ENCODE assay signal across 10 cellular contexts in genomic region chr7:116231543-116232401, GRCh38. TPM values are rescaled to one million over a fixed set of nuclear protein-coding genes. Genes with fewer than 3 reads are reported as not detected.
A peak's percentile ranks its signal among the peaks of the same experiment; 100 is the strongest.
DNase-seq lines count a peak whose midpoint lies in the region; ATAC-seq, FAIRE-seq and TF ChIP-seq lines count a peak whose summit lies in the region.
"Had no signal": no experiment of that assay in that cellular context is flagged by ENCODE, and none has a peak within 500 bp of the region (broad histone marks: within the 10 kb centered on the region; RNA-seq: fewer than 3 reads in every experiment).

No MANE protein-coding gene starts in this region.

- no peak for TF ChIP-seq POLR2A in NB4 (IDR thresholded peaks at IDR 0.05; ENCODE audit: extremely low read depth, insufficient read length)

- 73 to 74% methylated on average over 3 of the region's 3 CpGs for WGBS in pancreas, 2 donors

- FAIRE-seq in pancreas (lab: Jason Lieb, UNC), result no peak

- H3K36me3 ChIP-seq in pancreas, result no peaks in the 10 kb centered on the region

- no peaks in the 10 kb centered on the region for H3K9me3 Mint-ChIP-seq in endothelial cell (ENCODE audit: unreplicated experiment)

- intact Hi-C loops in pancreas (cut with DNase I), result no loop called here

- H3K27ac Mint-ChIP-seq in endothelial cell (ENCODE audit: unreplicated experiment), result peak overlapping the region; percentile 9

- H3K27me3 Mint-ChIP-seq in endothelial cell (ENCODE audit: unreplicated experiment), result no peaks in the 10 kb centered on the region

- no peaks in the 10 kb centered on the region for H3K36me3 Mint-ChIP-seq in endothelial cell (ENCODE audit: low read depth, unreplicated experiment)

- TF ChIP-seq CTCF in NB4 (IDR thresholded peaks at IDR 0.05; ENCODE audit: low read depth, low read length) (no peak), endothelial cell (IDR thresholded peaks at IDR 0.05; ENCODE audit: unreplicated experiment) (no peak), pancreas (IDR thresholded peaks at IDR 0.05) (no peak)

- H3K4me1 ChIP-seq in pancreas, result peaks cover 20 to 46% (median 21%) of the 10 kb centered on the region in 3 donors

- ATAC-seq in pancreas (peak; percentile 59 to 72 (median 69)), HG02571 (IDR thresholded peaks at IDR 0.05; ENCODE audit: unreplicated experiment) (no peak), GM21619 (IDR thresholded peaks at IDR 0.05; ENCODE audit: unreplicated experiment) (no peak)

- peaks cover 15% of the 10 kb centered on the region for H3K4me1 Mint-ChIP-seq in endothelial cell (ENCODE audit: unreplicated experiment)

- DNase-seq in Caki2 (ENCODE audit: low read depth), result peak; percentile 31
- DNase-seq in NB4 (ENCODE audit: low read depth), result peak; percentile 31
- no peak for DNase-seq in endothelial cell (ENCODE audit: low spot score)
- no peak for DNase-seq in pancreas
- DNase-seq in AML-193 (lab: John Stamatoyannopoulos, UW), result no peak
- no peak for DNase-seq in SHP77 treated with DMSO at 0.1 percent for 48 hours (lab: John Stamatoyannopoulos, UW)
- DNase-seq: effector CD8-positive, alpha-beta T cell; SHP77 had no signal

- H3K4me3 Mint-ChIP-seq in endothelial cell (ENCODE audit: unreplicated experiment), result no peak overlapping the region

- H3K27me3 ChIP-seq in pancreas, result no peaks in the 10 kb centered on the region

- no peak overlapping the region for H3K4me3 ChIP-seq in NB4 (ENCODE audit: low read depth, low read length)
- H3K4me3 ChIP-seq in pancreas, result no peak overlapping the region

- H3K9me3 ChIP-seq in pancreas, result no peaks in the 10 kb centered on the region

- in situ Hi-C loops in Caki2 (cut with HindIII; ENCODE audit: low pct_unique_long_range_greater_than_20kb, low sequenced_read_pairs), result no loop called here

- peak overlapping the region in 1 of 4 donors; percentile 75 for H3K27ac ChIP-seq in pancreas

RNA-seq across cellular contexts. Expression of gene TES, which starts 21.4 kb away (rescaled TPM):
- total RNA-seq in Caki2 (2014; rRNA removed; shearing (Covaris generic); ENCODE audit: low replicate concordance), result 82.8 and 134 TPM in 2 replicates
- 63.4 TPM for total RNA-seq in endothelial cell (ENCODE audit: unreplicated experiment)
- 10 to 100 TPM; 17.3 to 37.0 (median 27.2) TPM for total RNA-seq in pancreas
- polyA plus RNA-seq in pancreas, result 10 to 100 TPM; 10.6 to 17.3 TPM

Comparison
In these comparisons a context has a peak if more than half of its experiments do, and no peak if none do; other contexts are left out.
1. DNase-seq: peak in Caki2 (single experiment) and NB4 (single experiment); none in endothelial cell (single experiment), pancreas (0 of 6), AML-193 (0 of 2) and SHP77 treated with DMSO at 0.1 percent for 48 hours (single experiment).
2. ATAC-seq: peak in pancreas (4 of 4); none in HG02571 (single experiment) and GM21619 (single experiment).